ENCODE assay signal across 1 cellular context in genomic region chr15:74642724-74643367, GRCh38.
TF ChIP-seq lines count a peak whose summit lies in the region.

No MANE protein-coding gene starts in this region.

TF ChIP-seq in K562, 482 proteins besides CTCF, POLR2A, EP300 and RAD21:
- TF ChIP-seq PATZ1 (CRISPR knock-in tag; IDR thresholded peaks at IDR 0.05; ENCODE audit: borderline replicate concordance): no peak
- TF ChIP-seq POLR3A (IDR thresholded peaks at IDR 0.05; ENCODE audit: borderline replicate concordance, extremely low read depth, insufficient read depth, insufficient read length): no peak
- TF ChIP-seq BACH1 (tag; IDR thresholded peaks at IDR 0.05): no peak
- peak; percentile 97 for TF ChIP-seq NFE2 (IDR thresholded peaks at IDR 0.05; ENCODE audit: low read depth)
- TF ChIP-seq CTCFL (IDR thresholded peaks at IDR 0.05; ENCODE audit: borderline replicate concordance, insufficient read depth, low read depth, low read length, poor library complexity, severe bottlenecking): no peak
- no peak for TF ChIP-seq IFI16 (CRISPR knock-in tag; IDR thresholded peaks at IDR 0.05)
- TF ChIP-seq C11orf30 (IDR thresholded peaks at IDR 0.05; ENCODE audit: low read depth): peak; percentile 92
- TF ChIP-seq NFE2L1 (tag; IDR thresholded peaks at IDR 0.05; ENCODE audit: borderline replicate concordance, low read depth): peak; percentile 15; the same call in 1 of the 2 replicates
- TF ChIP-seq JUND (IDR thresholded peaks at IDR 0.05; ENCODE audit: borderline replicate concordance, low read depth, low read length): peak; percentile 11; the same call in 1 of the 2 replicates
- TF ChIP-seq JUND (tag; IDR thresholded peaks at IDR 0.05; ENCODE audit: borderline replicate concordance, low read depth, low read length): no peak
- TF ChIP-seq MAFK (IDR thresholded peaks at IDR 0.05; ENCODE audit: low read length): peak; percentile 71; the same call in 1 of the 2 replicates
- peak; percentile 20; the same call in 1 of the 2 replicates for TF ChIP-seq SMARCA4 (IDR thresholded peaks at IDR 0.05)
- peak; percentile 33; the same call in 1 of the 2 replicates for TF ChIP-seq LEF1 (IDR thresholded peaks at IDR 0.05)
- TF ChIP-seq ZNF766 (CRISPR knock-in tag; conservative IDR thresholded peaks at IDR 0.05): no peak
- TF ChIP-seq MCM2 (IDR thresholded peaks at IDR 0.05; ENCODE audit: low read depth): no peak
- no peak for TF ChIP-seq HLTF (IDR thresholded peaks at IDR 0.05)
- peak; percentile 67; the same call in 1 of the 2 replicates for TF ChIP-seq MAFF (IDR thresholded peaks at IDR 0.05; ENCODE audit: low read length)
- no peak for TF ChIP-seq ZNF583 (CRISPR knock-in tag; IDR thresholded peaks at IDR 0.05)
- TF ChIP-seq PHB (CRISPR knock-in tag; IDR thresholded peaks at IDR 0.05): no peak
- TF ChIP-seq DPF2 (IDR thresholded peaks at IDR 0.05): 0 out of 2 replicates have a peak, but pooled peaks have one; percentile 13
- no peak for TF ChIP-seq PPARD (CRISPR knock-in tag; IDR thresholded peaks at IDR 0.05)
- TF ChIP-seq DMBX1 (CRISPR knock-in tag; IDR thresholded peaks at IDR 0.05; ENCODE audit: borderline replicate concordance): no peak
- peak; percentile 95 for TF ChIP-seq ZNF316 (IDR thresholded peaks at IDR 0.05)
- TF ChIP-seq HINFP (tag; conservative IDR thresholded peaks at IDR 0.05; ENCODE audit: low read depth): no peak
- no peak for TF ChIP-seq MTF1 (CRISPR knock-in tag; IDR thresholded peaks at IDR 0.05; ENCODE audit: borderline replicate concordance)
- no peak for TF ChIP-seq SAP30 (IDR thresholded peaks at IDR 0.05; ENCODE audit: borderline replicate concordance, insufficient read depth, low read depth, low read length, poor library complexity, severe bottlenecking)
- TF ChIP-seq EGR1 (conservative IDR thresholded peaks at IDR 0.05): peak; percentile 18; the same call in 1 of the 2 replicates
- TF ChIP-seq MAFG (tag; conservative IDR thresholded peaks at IDR 0.05): peak; percentile 79
- no peak for TF ChIP-seq USF1 (CRISPR knock-in tag; IDR thresholded peaks at IDR 0.05)
- no peak for TF ChIP-seq MLLT1 (IDR thresholded peaks at IDR 0.05)
- no peak for TF ChIP-seq YBX1 (IDR thresholded peaks at IDR 0.05)
- TF ChIP-seq GATA2 (CRISPR knock-in tag; IDR thresholded peaks at IDR 0.05): no peak
- TF ChIP-seq ATF3 (IDR thresholded peaks at IDR 0.05): no peak
- TF ChIP-seq ATF3 (CRISPR knock-in tag; conservative IDR thresholded peaks at IDR 0.05): no peak
- TF ChIP-seq NONO (IDR thresholded peaks at IDR 0.05; ENCODE audit: low read depth in 2 of 2, low read length in 1 of 2): no peak
- peak; percentile 18 for TF ChIP-seq TBP (optimal IDR thresholded peaks at IDR 0.05; ENCODE audit: low read depth, low read length)
- no peak for TF ChIP-seq ZBTB40 (IDR thresholded peaks at IDR 0.05)
- no peak for TF ChIP-seq ZBTB40 (CRISPR knock-in tag; IDR thresholded peaks at IDR 0.05)
- no peak for TF ChIP-seq SP2 (IDR thresholded peaks at IDR 0.05; ENCODE audit: extremely low read depth, low read depth, low read length, poor library complexity, severe bottlenecking)
- no peak for TF ChIP-seq CHD4 (IDR thresholded peaks at IDR 0.05; ENCODE audit: insufficient read depth, insufficient replicate concordance, low read depth, low read length, poor library complexity, severe bottlenecking)
- TF ChIP-seq EHMT2 (IDR thresholded peaks at IDR 0.05): no peak
